Comparison of ENCODE assay signal across 1 cellular context in genomic region chr10:44261710-44262455, GRCh38.
TF ChIP-seq lines count a peak whose summit lies in the region.

No MANE protein-coding gene starts in this region.

TF ChIP-seq in GM12878, 131 proteins besides CTCF, POLR2A, EP300 and RAD21 (continued from another document and continues in another):
- TF ChIP-seq, protein P1, sequence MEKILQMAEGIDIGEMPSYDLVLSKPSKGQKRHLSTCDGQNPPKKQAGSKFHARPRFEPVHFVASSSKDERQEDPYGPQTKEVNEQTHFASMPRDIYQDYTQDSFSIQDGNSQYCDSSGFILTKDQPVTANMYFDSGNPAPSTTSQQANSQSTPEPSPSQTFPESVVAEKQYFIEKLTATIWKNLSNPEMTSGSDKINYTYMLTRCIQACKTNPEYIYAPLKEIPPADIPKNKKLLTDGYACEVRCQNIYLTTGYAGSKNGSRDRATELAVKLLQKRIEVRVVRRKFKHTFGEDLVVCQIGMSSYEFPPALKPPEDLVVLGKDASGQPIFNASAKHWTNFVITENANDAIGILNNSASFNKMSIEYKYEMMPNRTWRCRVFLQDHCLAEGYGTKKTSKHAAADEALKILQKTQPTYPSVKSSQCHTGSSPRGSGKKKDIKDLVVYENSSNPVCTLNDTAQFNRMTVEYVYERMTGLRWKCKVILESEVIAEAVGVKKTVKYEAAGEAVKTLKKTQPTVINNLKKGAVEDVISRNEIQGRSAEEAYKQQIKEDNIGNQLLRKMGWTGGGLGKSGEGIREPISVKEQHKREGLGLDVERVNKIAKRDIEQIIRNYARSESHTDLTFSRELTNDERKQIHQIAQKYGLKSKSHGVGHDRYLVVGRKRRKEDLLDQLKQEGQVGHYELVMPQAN (conservative IDR thresholded peaks at IDR 0.05), result 0 out of 2 replicates have a peak, but pooled peaks have one; percentile 17
- TF ChIP-seq, protein P2, sequence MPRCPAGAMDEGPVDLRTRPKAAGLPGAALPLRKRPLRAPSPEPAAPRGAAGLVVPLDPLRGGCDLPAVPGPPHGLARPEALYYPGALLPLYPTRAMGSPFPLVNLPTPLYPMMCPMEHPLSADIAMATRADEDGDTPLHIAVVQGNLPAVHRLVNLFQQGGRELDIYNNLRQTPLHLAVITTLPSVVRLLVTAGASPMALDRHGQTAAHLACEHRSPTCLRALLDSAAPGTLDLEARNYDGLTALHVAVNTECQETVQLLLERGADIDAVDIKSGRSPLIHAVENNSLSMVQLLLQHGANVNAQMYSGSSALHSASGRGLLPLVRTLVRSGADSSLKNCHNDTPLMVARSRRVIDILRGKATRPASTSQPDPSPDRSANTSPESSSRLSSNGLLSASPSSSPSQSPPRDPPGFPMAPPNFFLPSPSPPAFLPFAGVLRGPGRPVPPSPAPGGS (IDR thresholded peaks at IDR 0.05; ENCODE audit: borderline replicate concordance, insufficient read depth, low read depth, low read length, poor library complexity, severe bottlenecking), result peak; percentile 58
- TF ChIP-seq NFXL1 (IDR thresholded peaks at IDR 0.05; ENCODE audit: borderline replicate concordance) (no peak), SMC3 (IDR thresholded peaks at IDR 0.05; ENCODE audit: borderline replicate concordance, low read length) (no peak), NFIC (IDR thresholded peaks at IDR 0.05; ENCODE audit: low read depth, low read length) (no peak), ATF7 (IDR thresholded peaks at IDR 0.05; ENCODE audit: low read depth) (no peak), TARDBP (IDR thresholded peaks at IDR 0.05; ENCODE audit: borderline replicate concordance) (no peak), MYC (IDR thresholded peaks at IDR 0.05; ENCODE audit: insufficient read depth, insufficient read length, insufficient replicate concordance, low read length, severe bottlenecking) (no peak), STAT1 (conservative IDR thresholded peaks at IDR 0.05) (no peak), PAX5 (IDR thresholded peaks at IDR 0.05; ENCODE audit: borderline replicate concordance, low read depth, low read length) (peak; percentile 65; the same call in 1 of the 2 replicates), ZNF274 (IDR thresholded peaks at IDR 0.05; ENCODE audit: insufficient read depth, insufficient read length) (no peak), CEBPB (IDR thresholded peaks at IDR 0.05; ENCODE audit: borderline replicate concordance in 1 of 2, low read depth in 2 of 2, low read length in 2 of 2) (no peak), GATAD2B (conservative IDR thresholded peaks at IDR 0.05; ENCODE audit: low read depth) (0 out of 2 replicates have a peak, but pooled peaks have one; percentile 70), SUZ12 (IDR thresholded peaks at IDR 0.05; ENCODE audit: unreplicated experiment) (no peak), RUNX3 (IDR thresholded peaks at IDR 0.05; ENCODE audit: low read length) (peak; percentile 33; the same call in 1 of the 2 replicates), STAT3 (IDR thresholded peaks at IDR 0.05; ENCODE audit: low read depth, low read length) (no peak), RELB (IDR thresholded peaks at IDR 0.05; ENCODE audit: low read depth) (peak; percentile 51; the same call in 1 of the 2 replicates), MEF2A (IDR thresholded peaks at IDR 0.05; ENCODE audit: insufficient read depth, low read depth, low read length) (no peak), MTA2 (IDR thresholded peaks at IDR 0.05; ENCODE audit: low read depth) (peak; percentile 36; the same call in 1 of the 2 replicates), EGR1 (IDR thresholded peaks at IDR 0.05; ENCODE audit: borderline replicate concordance in 1 of 2, low read depth in 2 of 2, low read length in 2 of 2) (peak in 1 of 2 experiments; percentile 88; a peak in 2 of 3 replicates), CBFB (IDR thresholded peaks at IDR 0.05; ENCODE audit: low read depth) (no peak), NRF1 (conservative IDR thresholded peaks at IDR 0.05; ENCODE audit: low read depth, low read length) (no peak), CEBPZ (IDR thresholded peaks at IDR 0.05; ENCODE audit: low read depth, low read length) (no peak), IRF3 (IDR thresholded peaks at IDR 0.05) (no peak), ZSCAN29 (IDR thresholded peaks at IDR 0.05) (no peak), PML (IDR thresholded peaks at IDR 0.05; ENCODE audit: low read length) (no peak), ATF2 (IDR thresholded peaks at IDR 0.05; ENCODE audit: low read length) (no peak), SIX5 (IDR thresholded peaks at IDR 0.05; ENCODE audit: low read depth, low read length, severe bottlenecking) (no peak), HDGF (IDR thresholded peaks at IDR 0.05) (no peak), ZNF207 (IDR thresholded peaks at IDR 0.05; ENCODE audit: borderline replicate concordance) (no peak), HDAC6 (IDR thresholded peaks at IDR 0.05; ENCODE audit: unreplicated experiment) (no peak), HCFC1 (IDR thresholded peaks at IDR 0.05; ENCODE audit: low read length) (no peak), SP1 (IDR thresholded peaks at IDR 0.05; ENCODE audit: low read depth, low read length) (peak; percentile 46), NFYA (IDR thresholded peaks at IDR 0.05; ENCODE audit: borderline replicate concordance, low read depth, low read length) (no peak), RCOR1 (conservative IDR thresholded peaks at IDR 0.05; ENCODE audit: low read depth, low read length) (no peak), USF1 (IDR thresholded peaks at IDR 0.05; ENCODE audit: borderline replicate concordance, extremely low read length, insufficient read depth, low read depth, low read length) (peak; percentile 72), BRCA1 (IDR thresholded peaks at IDR 0.05; ENCODE audit: low read depth, low read length) (no peak), FOXK2 (IDR thresholded peaks at IDR 0.05) (0 out of 2 replicates have a peak, but pooled peaks have one; percentile 26), NR2F1 (conservative IDR thresholded peaks at IDR 0.05) (peak; percentile 67), ZNF622 (IDR thresholded peaks at IDR 0.05) (no peak), SUPT20H (IDR thresholded peaks at IDR 0.05; ENCODE audit: borderline replicate concordance, control insufficient read depth, low read depth, low read length) (no peak)
- TF ChIP-seq, protein P3, sequence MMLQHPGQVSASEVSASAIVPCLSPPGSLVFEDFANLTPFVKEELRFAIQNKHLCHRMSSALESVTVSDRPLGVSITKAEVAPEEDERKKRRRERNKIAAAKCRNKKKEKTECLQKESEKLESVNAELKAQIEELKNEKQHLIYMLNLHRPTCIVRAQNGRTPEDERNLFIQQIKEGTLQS (IDR thresholded peaks at IDR 0.05; ENCODE audit: borderline replicate concordance, extremely low read depth, low read depth, low read length), result no peak
- TF ChIP-seq, protein P4, sequence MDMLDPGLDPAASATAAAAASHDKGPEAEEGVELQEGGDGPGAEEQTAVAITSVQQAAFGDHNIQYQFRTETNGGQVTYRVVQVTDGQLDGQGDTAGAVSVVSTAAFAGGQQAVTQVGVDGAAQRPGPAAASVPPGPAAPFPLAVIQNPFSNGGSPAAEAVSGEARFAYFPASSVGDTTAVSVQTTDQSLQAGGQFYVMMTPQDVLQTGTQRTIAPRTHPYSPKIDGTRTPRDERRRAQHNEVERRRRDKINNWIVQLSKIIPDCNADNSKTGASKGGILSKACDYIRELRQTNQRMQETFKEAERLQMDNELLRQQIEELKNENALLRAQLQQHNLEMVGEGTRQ (IDR thresholded peaks at IDR 0.05; ENCODE audit: borderline replicate concordance, low read depth, low read length), result no peak
- TF ChIP-seq, protein P5, sequence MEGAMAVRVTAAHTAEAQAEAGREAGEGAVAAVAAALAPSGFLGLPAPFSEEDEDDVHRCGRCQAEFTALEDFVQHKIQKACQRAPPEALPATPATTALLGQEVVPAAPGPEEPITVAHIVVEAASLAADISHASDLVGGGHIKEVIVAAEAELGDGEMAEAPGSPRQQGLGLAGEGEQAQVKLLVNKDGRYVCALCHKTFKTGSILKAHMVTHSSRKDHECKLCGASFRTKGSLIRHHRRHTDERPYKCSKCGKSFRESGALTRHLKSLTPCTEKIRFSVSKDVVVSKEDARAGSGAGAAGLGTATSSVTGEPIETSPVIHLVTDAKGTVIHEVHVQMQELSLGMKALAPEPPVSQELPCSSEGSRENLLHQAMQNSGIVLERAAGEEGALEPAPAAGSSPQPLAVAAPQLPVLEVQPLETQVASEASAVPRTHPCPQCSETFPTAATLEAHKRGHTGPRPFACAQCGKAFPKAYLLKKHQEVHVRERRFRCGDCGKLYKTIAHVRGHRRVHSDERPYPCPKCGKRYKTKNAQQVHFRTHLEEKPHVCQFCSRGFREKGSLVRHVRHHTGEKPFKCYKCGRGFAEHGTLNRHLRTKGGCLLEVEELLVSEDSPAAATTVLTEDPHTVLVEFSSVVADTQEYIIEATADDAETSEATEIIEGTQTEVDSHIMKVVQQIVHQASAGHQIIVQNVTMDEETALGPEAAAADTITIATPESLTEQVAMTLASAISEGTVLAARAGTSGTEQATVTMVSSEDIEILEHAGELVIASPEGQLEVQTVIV (IDR thresholded peaks at IDR 0.05; ENCODE audit: borderline replicate concordance, partially characterized antibody), result no peak
